ENCODE assay signal across 1 cellular context in the genomic region with DNA sequence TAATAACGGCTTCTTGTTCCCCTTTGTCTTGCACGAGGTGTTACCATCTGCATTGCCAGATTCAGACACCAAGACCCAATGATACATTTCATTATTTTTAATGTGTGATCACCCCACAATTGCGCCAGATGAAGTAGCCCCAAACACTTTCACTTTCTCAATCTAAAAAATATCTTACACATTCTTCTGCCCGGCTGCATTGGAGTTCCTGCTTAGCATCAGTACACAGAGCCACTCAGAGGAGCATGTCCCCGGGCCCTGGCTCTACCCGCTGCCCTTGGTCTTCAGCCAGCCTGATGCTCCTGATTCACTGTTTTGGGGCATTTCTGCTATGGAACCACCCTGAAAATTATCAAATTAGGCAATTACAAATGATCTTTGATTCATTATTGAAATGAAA.
TF ChIP-seq lines count a peak whose summit lies in the region.

No MANE protein-coding gene starts in this region.

TF ChIP-seq in WTC11, 78 proteins besides CTCF, POLR2A, EP300 and RAD21 (continued from another document):
- TF ChIP-seq, protein P1, sequence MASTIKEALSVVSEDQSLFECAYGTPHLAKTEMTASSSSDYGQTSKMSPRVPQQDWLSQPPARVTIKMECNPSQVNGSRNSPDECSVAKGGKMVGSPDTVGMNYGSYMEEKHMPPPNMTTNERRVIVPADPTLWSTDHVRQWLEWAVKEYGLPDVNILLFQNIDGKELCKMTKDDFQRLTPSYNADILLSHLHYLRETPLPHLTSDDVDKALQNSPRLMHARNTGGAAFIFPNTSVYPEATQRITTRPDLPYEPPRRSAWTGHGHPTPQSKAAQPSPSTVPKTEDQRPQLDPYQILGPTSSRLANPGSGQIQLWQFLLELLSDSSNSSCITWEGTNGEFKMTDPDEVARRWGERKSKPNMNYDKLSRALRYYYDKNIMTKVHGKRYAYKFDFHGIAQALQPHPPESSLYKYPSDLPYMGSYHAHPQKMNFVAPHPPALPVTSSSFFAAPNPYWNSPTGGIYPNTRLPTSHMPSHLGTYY (CRISPR knock-in tag; IDR thresholded peaks at IDR 0.05): no peak
- no peak for TF ChIP-seq ZNF416 (CRISPR knock-in tag; IDR thresholded peaks at IDR 0.05)
- TF ChIP-seq, protein P2, sequence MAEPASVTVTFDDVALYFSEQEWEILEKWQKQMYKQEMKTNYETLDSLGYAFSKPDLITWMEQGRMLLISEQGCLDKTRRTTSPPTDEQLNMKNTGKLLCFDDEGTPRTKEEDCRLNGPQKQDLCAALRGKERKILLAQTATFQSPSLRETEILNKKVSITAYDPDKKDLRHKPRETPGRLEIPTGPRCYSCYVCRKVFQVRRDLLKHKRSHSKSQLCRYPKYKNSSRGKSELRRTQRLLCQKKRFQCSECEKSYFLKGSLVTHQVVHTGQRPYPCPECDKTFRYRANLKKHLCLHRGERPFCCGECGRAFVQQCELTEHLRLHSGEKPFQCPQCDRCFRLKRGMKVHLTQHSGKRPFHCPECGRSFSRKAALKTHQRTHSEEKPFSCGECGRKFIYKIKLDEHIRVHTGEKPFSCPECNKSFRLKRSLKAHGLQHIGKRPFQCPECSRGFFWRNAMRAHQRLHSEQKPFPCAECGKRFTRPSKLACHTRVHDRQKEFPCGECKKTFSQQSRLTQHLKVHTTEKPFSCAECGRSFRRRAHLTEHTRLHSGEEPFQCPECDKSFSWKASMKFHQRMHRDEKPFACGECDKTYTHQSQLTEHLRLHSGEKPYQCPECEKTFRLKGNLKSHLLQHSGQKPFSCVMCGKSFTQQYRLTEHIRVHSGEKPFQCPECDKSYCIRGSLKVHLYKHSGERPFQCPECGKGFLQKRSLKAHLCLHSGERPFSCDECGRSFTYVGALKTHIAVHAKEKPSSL (CRISPR knock-in tag; conservative IDR thresholded peaks at IDR 0.05): no peak
- TF ChIP-seq, protein P3, sequence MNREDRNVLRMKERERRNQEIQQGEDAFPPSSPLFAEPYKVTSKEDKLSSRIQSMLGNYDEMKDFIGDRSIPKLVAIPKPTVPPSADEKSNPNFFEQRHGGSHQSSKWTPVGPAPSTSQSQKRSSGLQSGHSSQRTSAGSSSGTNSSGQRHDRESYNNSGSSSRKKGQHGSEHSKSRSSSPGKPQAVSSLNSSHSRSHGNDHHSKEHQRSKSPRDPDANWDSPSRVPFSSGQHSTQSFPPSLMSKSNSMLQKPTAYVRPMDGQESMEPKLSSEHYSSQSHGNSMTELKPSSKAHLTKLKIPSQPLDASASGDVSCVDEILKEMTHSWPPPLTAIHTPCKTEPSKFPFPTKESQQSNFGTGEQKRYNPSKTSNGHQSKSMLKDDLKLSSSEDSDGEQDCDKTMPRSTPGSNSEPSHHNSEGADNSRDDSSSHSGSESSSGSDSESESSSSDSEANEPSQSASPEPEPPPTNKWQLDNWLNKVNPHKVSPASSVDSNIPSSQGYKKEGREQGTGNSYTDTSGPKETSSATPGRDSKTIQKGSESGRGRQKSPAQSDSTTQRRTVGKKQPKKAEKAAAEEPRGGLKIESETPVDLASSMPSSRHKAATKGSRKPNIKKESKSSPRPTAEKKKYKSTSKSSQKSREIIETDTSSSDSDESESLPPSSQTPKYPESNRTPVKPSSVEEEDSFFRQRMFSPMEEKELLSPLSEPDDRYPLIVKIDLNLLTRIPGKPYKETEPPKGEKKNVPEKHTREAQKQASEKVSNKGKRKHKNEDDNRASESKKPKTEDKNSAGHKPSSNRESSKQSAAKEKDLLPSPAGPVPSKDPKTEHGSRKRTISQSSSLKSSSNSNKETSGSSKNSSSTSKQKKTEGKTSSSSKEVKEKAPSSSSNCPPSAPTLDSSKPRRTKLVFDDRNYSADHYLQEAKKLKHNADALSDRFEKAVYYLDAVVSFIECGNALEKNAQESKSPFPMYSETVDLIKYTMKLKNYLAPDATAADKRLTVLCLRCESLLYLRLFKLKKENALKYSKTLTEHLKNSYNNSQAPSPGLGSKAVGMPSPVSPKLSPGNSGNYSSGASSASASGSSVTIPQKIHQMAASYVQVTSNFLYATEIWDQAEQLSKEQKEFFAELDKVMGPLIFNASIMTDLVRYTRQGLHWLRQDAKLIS (CRISPR knock-in tag; IDR thresholded peaks at IDR 0.05; ENCODE audit: borderline replicate concordance): no peak
- TF ChIP-seq TCF7 (CRISPR knock-in tag; IDR thresholded peaks at IDR 0.05; ENCODE audit: low read depth): no peak
- TF ChIP-seq, protein P4, sequence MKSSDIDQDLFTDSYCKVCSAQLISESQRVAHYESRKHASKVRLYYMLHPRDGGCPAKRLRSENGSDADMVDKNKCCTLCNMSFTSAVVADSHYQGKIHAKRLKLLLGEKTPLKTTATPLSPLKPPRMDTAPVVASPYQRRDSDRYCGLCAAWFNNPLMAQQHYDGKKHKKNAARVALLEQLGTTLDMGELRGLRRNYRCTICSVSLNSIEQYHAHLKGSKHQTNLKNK (CRISPR knock-in tag; IDR thresholded peaks at IDR 0.05): no peak
- no peak for TF ChIP-seq SMAD4 (CRISPR knock-in tag; IDR thresholded peaks at IDR 0.05)
- TF ChIP-seq NFE2L1 (CRISPR knock-in tag; IDR thresholded peaks at IDR 0.05): no peak
- TF ChIP-seq, protein P5, sequence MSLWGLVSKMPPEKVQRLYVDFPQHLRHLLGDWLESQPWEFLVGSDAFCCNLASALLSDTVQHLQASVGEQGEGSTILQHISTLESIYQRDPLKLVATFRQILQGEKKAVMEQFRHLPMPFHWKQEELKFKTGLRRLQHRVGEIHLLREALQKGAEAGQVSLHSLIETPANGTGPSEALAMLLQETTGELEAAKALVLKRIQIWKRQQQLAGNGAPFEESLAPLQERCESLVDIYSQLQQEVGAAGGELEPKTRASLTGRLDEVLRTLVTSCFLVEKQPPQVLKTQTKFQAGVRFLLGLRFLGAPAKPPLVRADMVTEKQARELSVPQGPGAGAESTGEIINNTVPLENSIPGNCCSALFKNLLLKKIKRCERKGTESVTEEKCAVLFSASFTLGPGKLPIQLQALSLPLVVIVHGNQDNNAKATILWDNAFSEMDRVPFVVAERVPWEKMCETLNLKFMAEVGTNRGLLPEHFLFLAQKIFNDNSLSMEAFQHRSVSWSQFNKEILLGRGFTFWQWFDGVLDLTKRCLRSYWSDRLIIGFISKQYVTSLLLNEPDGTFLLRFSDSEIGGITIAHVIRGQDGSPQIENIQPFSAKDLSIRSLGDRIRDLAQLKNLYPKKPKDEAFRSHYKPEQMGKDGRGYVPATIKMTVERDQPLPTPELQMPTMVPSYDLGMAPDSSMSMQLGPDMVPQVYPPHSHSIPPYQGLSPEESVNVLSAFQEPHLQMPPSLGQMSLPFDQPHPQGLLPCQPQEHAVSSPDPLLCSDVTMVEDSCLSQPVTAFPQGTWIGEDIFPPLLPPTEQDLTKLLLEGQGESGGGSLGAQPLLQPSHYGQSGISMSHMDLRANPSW (CRISPR knock-in tag; conservative IDR thresholded peaks at IDR 0.05; ENCODE audit: low read depth): no peak
- no peak for TF ChIP-seq PRRX2 (CRISPR knock-in tag; IDR thresholded peaks at IDR 0.05)
TF ChIP-seq in WTC11: peak in this region for 0.
